ENCODE assay signal across 1 cellular context in the genomic region with DNA sequence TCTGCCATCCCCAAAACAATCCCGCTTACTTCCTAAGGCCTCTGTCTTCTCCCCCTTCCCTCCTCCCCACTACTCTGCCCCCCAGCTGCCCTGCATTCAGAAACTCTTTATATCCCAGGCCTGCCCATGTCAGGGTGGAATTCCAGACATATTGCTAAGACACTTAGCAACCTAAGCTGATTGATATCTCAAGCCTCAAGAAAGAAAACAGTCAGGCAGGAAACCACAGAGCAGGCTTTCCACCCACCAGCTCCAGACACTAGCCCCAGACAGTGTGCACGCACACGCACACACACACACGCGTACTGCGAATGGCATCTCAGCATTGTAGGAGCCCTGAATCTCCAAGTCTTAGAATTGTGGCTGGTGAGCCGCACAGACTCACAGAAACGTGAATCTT.
TF ChIP-seq lines count a peak whose summit lies in the region.

No MANE protein-coding gene starts in this region.

TF ChIP-seq in SK-N-SH, 30 proteins besides CTCF, POLR2A, EP300 and RAD21 (continued from another document):
- TF ChIP-seq, protein P1, sequence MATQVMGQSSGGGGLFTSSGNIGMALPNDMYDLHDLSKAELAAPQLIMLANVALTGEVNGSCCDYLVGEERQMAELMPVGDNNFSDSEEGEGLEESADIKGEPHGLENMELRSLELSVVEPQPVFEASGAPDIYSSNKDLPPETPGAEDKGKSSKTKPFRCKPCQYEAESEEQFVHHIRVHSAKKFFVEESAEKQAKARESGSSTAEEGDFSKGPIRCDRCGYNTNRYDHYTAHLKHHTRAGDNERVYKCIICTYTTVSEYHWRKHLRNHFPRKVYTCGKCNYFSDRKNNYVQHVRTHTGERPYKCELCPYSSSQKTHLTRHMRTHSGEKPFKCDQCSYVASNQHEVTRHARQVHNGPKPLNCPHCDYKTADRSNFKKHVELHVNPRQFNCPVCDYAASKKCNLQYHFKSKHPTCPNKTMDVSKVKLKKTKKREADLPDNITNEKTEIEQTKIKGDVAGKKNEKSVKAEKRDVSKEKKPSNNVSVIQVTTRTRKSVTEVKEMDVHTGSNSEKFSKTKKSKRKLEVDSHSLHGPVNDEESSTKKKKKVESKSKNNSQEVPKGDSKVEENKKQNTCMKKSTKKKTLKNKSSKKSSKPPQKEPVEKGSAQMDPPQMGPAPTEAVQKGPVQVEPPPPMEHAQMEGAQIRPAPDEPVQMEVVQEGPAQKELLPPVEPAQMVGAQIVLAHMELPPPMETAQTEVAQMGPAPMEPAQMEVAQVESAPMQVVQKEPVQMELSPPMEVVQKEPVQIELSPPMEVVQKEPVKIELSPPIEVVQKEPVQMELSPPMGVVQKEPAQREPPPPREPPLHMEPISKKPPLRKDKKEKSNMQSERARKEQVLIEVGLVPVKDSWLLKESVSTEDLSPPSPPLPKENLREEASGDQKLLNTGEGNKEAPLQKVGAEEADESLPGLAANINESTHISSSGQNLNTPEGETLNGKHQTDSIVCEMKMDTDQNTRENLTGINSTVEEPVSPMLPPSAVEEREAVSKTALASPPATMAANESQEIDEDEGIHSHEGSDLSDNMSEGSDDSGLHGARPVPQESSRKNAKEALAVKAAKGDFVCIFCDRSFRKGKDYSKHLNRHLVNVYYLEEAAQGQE (IDR thresholded peaks at IDR 0.05; ENCODE audit: low read depth, low read length): peak; percentile 82
- TF ChIP-seq RCOR1 (IDR thresholded peaks at IDR 0.05; ENCODE audit: low read length): no peak
- peak; percentile 97 for TF ChIP-seq FOXM1 (IDR thresholded peaks at IDR 0.05; ENCODE audit: low read depth)
- TF ChIP-seq POLR2AphosphoS5 (IDR thresholded peaks at IDR 0.05; ENCODE audit: low read depth, low read length): peak; percentile 93
- TF ChIP-seq, protein P2, sequence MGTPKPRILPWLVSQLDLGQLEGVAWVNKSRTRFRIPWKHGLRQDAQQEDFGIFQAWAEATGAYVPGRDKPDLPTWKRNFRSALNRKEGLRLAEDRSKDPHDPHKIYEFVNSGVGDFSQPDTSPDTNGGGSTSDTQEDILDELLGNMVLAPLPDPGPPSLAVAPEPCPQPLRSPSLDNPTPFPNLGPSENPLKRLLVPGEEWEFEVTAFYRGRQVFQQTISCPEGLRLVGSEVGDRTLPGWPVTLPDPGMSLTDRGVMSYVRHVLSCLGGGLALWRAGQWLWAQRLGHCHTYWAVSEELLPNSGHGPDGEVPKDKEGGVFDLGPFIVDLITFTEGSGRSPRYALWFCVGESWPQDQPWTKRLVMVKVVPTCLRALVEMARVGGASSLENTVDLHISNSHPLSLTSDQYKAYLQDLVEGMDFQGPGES (IDR thresholded peaks at IDR 0.05; ENCODE audit: low read depth, low read length): no peak
- TF ChIP-seq TCF12 (IDR thresholded peaks at IDR 0.05): peak; percentile 99
- TF ChIP-seq GABPA (IDR thresholded peaks at IDR 0.05; ENCODE audit: low read depth): no peak
- TF ChIP-seq FOSL2 (IDR thresholded peaks at IDR 0.05; ENCODE audit: borderline replicate concordance, low read depth): peak; percentile 93
